In genomic region chr14:85517113-85517688, GRCh38 we compare ENCODE assay signal across 17 cellular contexts. TPM values are rescaled to one million over a fixed set of nuclear protein-coding genes. Genes with fewer than 3 reads are reported as not detected.
DNase-seq lines count a peak whose midpoint lies in the region; ATAC-seq and TF ChIP-seq lines count a peak whose summit lies in the region.
"Had no signal": no experiment of that assay in that cellular context is flagged by ENCODE, and none has a peak within 500 bp of the region (broad histone marks: within the 10 kb centered on the region; RNA-seq: fewer than 3 reads in every experiment).

No MANE protein-coding gene starts in this region.

- no peak for TF ChIP-seq POLR2A in erythroblast (IDR thresholded peaks at IDR 0.05; ENCODE audit: low read length)

- H3K36me3 Mint-ChIP-seq in GM23338 (ENCODE audit: low read depth), result no peaks in the 10 kb centered on the region

- DNase-seq in A673 (ENCODE audit: low spot score) (no peak), mammary epithelial cell (no peak), mesenchymal stem cell (no peak), NCI-H82 (lab: John Stamatoyannopoulos, UW) (no peak), erythroblast (lab: John Stamatoyannopoulos, UW) (no peak), NCI-H524 treated with DMSO at 0.1 percent for 48 hours (lab: John Stamatoyannopoulos, UW) (no peak), GM23338 (ENCODE audit: low spot score) (no peak)
- DNase-seq: COR-L47, DMS153, NCI-H1092, NCI-H146, NCI-H2081 treated with DMSO at 0.1 percent for 48 hours, NCI-H510A, Right ventricle myocardium superior had no signal

- H3F3A ChIP-seq in Loucy (ENCODE audit: low read depth) (no peaks in the 10 kb centered on the region), GM23338 (replicated peaks; ENCODE audit: low read depth) (no peaks in the 10 kb centered on the region)

- no peak overlapping the region for H3K18ac ChIP-seq in mesenchymal stem cell (ENCODE audit: low read depth in 1 of 2, low read length in 2 of 2)

- H3K9me2 ChIP-seq in Loucy (replicated peaks; ENCODE audit: low read depth, low read length) (no peaks in the 10 kb centered on the region), GM23338 (ENCODE audit: insufficient read depth) (no peaks in the 10 kb centered on the region)

- H3K23ac ChIP-seq in mesenchymal stem cell (ENCODE audit: low read length in 2 of 2), result no peak overlapping the region

- no peak overlapping the region for H2BK5ac ChIP-seq in mesenchymal stem cell (ENCODE audit: low read depth, low read length, poor library complexity, severe bottlenecking)

- POLR2A ChIA-PET in A673 (lab: Charles Lee; ENCODE audit: low non-redundant PET), result no interaction called here

- H3K9me3 ChIP-seq in A673 (ENCODE audit: low read depth, low read length, poor library complexity, severe bottlenecking) (no peaks in the 10 kb centered on the region), Loucy (ENCODE audit: insufficient read depth, low read depth, low read length) (no peaks in the 10 kb centered on the region), mammary epithelial cell (replicated peaks; ENCODE audit: insufficient read depth, low read length) (no peaks in the 10 kb centered on the region), mesenchymal stem cell (ENCODE audit: control insufficient read depth, low read length) (no peaks in the 10 kb centered on the region)

- H2BK15ac ChIP-seq in mesenchymal stem cell (ENCODE audit: low read depth, poor library complexity, severe bottlenecking), result no peak overlapping the region

- peaks cover 8% of the 10 kb centered on the region for H3K4me1 Mint-ChIP-seq in GM23338

- no peaks in the 10 kb centered on the region for H3K79me1 ChIP-seq in mesenchymal stem cell (replicated peaks; ENCODE audit: low read length, poor library complexity, severe bottlenecking)

- intact Hi-C loops in A673 (cut with micrococcal nuclease; ENCODE audit: unreplicated experiment), result no loop called here
- intact Hi-C loops in mammary epithelial cell (cut with micrococcal nuclease), result no loop called here

- H3K27me3 Mint-ChIP-seq in GM23338 (ENCODE audit: insufficient read depth, low read depth, poor library complexity), result no peaks in the 10 kb centered on the region

- H3K36me3 ChIP-seq in A673 (ENCODE audit: insufficient read depth, low read length, poor library complexity, severe bottlenecking) (no peaks in the 10 kb centered on the region), Loucy (ENCODE audit: insufficient read depth, low read length) (no peaks in the 10 kb centered on the region; the same call in 1 of the 2 replicates), mammary epithelial cell (ENCODE audit: insufficient read depth, low read length) (no peaks in the 10 kb centered on the region), mesenchymal stem cell (ENCODE audit: control insufficient read depth in 1 of 2, insufficient read depth in 2 of 2, low read depth in 1 of 2, low read length in 2 of 2) (no peaks in the 10 kb centered on the region), GM23338 (ENCODE audit: insufficient read depth) (no peaks in the 10 kb centered on the region)

- no peak overlapping the region for H2BK12ac ChIP-seq in mesenchymal stem cell (ENCODE audit: low read length in 2 of 2)

- no TSS peak for BruUV-seq in A673 (replicated peaks; lab: Mats Ljungman, UMichigan)
- TSS peak; percentile 68 for BruUV-seq in mammary epithelial cell (replicated peaks; lab: Mats Ljungman, UMichigan)

- H3K9ac ChIP-seq in Loucy (ENCODE audit: low read depth, low read length, poor library complexity, severe bottlenecking) (no peak overlapping the region), mammary epithelial cell (ENCODE audit: insufficient read depth, low read length) (no peak overlapping the region), mesenchymal stem cell (ENCODE audit: low read length) (peak overlapping the region; percentile 70)

- no peak overlapping the region for H3K4me3 Mint-ChIP-seq in GM23338

- no peak overlapping the region for H4K8ac ChIP-seq in mesenchymal stem cell (ENCODE audit: low read length)

- TF ChIP-seq CTCF in A673 (conservative IDR thresholded peaks at IDR 0.05; ENCODE audit: low read depth, low read length) (no peak), Loucy (conservative IDR thresholded peaks at IDR 0.05; ENCODE audit: low read length) (no peak), mammary epithelial cell (conservative IDR thresholded peaks at IDR 0.05 in 1 of 2, IDR thresholded peaks at IDR 0.05 in 1 of 2; ENCODE audit: extremely low read depth in 1 of 2, insufficient read depth in 1 of 2, low read depth in 1 of 2, low read length in 2 of 2) (no peak), GM23338 (conservative IDR thresholded peaks at IDR 0.05; ENCODE audit: low read depth in 2 of 2) (no peak)

- H4K20me1 ChIP-seq in Loucy (ENCODE audit: insufficient read depth, low read length, poor library complexity, severe bottlenecking) (no peaks in the 10 kb centered on the region), mammary epithelial cell (ENCODE audit: insufficient read depth, low read length) (no peaks in the 10 kb centered on the region), GM23338 (replicated peaks; ENCODE audit: insufficient read depth) (no peaks in the 10 kb centered on the region)

- H3K27ac ChIP-seq in A673 (ENCODE audit: low read depth, low read length, poor library complexity, severe bottlenecking), result peak overlapping the region; percentile 49
- peak overlapping the region; percentile 43 for H3K27ac ChIP-seq in mammary epithelial cell (ENCODE audit: insufficient read depth, low read depth, low read length)
- no peak overlapping the region for H3K27ac ChIP-seq in mesenchymal stem cell (ENCODE audit: low read length, poor library complexity, severe bottlenecking)
- no peak overlapping the region for H3K27ac ChIP-seq in GM23338 (ENCODE audit: low read depth)

- no peaks in the 10 kb centered on the region for H3K27me3 ChIP-seq in A673 (replicated peaks; ENCODE audit: insufficient read depth, low read depth, low read length, poor library complexity)
- H3K27me3 ChIP-seq in Loucy (ENCODE audit: insufficient read depth, low read length, poor library complexity, severe bottlenecking), result no peaks in the 10 kb centered on the region
- H3K27me3 ChIP-seq in mammary epithelial cell (ENCODE audit: insufficient read depth, low read length), result no peaks in the 10 kb centered on the region
- H3K27me3 ChIP-seq in mesenchymal stem cell (ENCODE audit: control insufficient read depth in 1 of 2, insufficient read depth in 1 of 2, low read length in 2 of 2), result no peaks in the 10 kb centered on the region
- H3K27me3 ChIP-seq in GM23338 (ENCODE audit: insufficient read depth), result no peaks in the 10 kb centered on the region

- ATAC-seq in GM23338, result no peak
- ATAC-seq: HCT116, Panc1 had no signal

- H3K4me1 ChIP-seq in A673 (ENCODE audit: insufficient read depth, low read length, poor library complexity, severe bottlenecking) (peaks cover 13% of the 10 kb centered on the region), Loucy (ENCODE audit: insufficient read depth, low read length, poor library complexity, severe bottlenecking) (peaks cover 59% of the 10 kb centered on the region), mammary epithelial cell (ENCODE audit: insufficient read depth, low read length) (peaks cover 17% of the 10 kb centered on the region), mesenchymal stem cell (ENCODE audit: control insufficient read depth, insufficient read depth, low read depth, low read length) (no peaks in the 10 kb centered on the region), GM23338 (ENCODE audit: insufficient read depth) (no peaks in the 10 kb centered on the region)

- H4K91ac ChIP-seq in mesenchymal stem cell (ENCODE audit: low read length), result no peak overlapping the region

- no peak overlapping the region for H2BK120ac ChIP-seq in mesenchymal stem cell (ENCODE audit: low read depth, low read length)

- H3K4me2 ChIP-seq in Loucy (ENCODE audit: low read depth, low read length, poor library complexity, severe bottlenecking) (peak overlapping the region; percentile 22), mammary epithelial cell (ENCODE audit: insufficient read depth, low read depth, low read length) (peak overlapping the region; percentile 64), mesenchymal stem cell (ENCODE audit: low read length, poor library complexity, severe bottlenecking) (no peak overlapping the region), GM23338 (no peak overlapping the region)

- 0 out of 2 replicates have a peak overlapping the region, but pooled peaks have one; percentile 22 for H2AFZ ChIP-seq in Loucy (ENCODE audit: low read length)
- H2AFZ ChIP-seq in mammary epithelial cell (ENCODE audit: low read depth, low read length), result no peak overlapping the region
- H2AFZ ChIP-seq in mesenchymal stem cell (ENCODE audit: low read depth, low read length), result no peak overlapping the region
- no peak overlapping the region for H2AFZ ChIP-seq in GM23338

- WGBS in mammary epithelial cell (ENCODE audit: low coverage, missing lambda C conversion rate), result 91% methylated on average over 2 of the region's 2 CpGs
- 87% methylated on average over 2 of the region's 2 CpGs for WGBS in mesenchymal stem cell

- in situ Hi-C loops in mammary epithelial cell (cut with MboI; ENCODE audit: low sequenced_read_pairs in 2 of 2), result no loop called here

- no peak overlapping the region for H2AK5ac ChIP-seq in mesenchymal stem cell (ENCODE audit: low read length, severe bottlenecking)

- no peaks in the 10 kb centered on the region for H3K9me3 Mint-ChIP-seq in GM23338

- no peak overlapping the region for H3K4ac ChIP-seq in mesenchymal stem cell (ENCODE audit: low read depth in 1 of 2, low read length in 2 of 2)

- H3K14ac ChIP-seq in mesenchymal stem cell (ENCODE audit: low read length in 2 of 2), result no peak overlapping the region

- CTCF ChIA-PET in A673 (lab: Charles Lee) (no interaction called here), mammary epithelial cell (lab: Charles Lee; ENCODE audit: low non-redundant PET) (no interaction called here)

- dilution Hi-C loops in mammary epithelial cell (cut with HindIII; ENCODE audit: low sequenced_read_pairs), result no loop called here

- H3K79me2 ChIP-seq in Loucy (ENCODE audit: insufficient read depth, low read length) (no peaks in the 10 kb centered on the region), mammary epithelial cell (ENCODE audit: insufficient read depth, low read length) (no peaks in the 10 kb centered on the region), GM23338 (replicated peaks; ENCODE audit: insufficient read depth) (no peaks in the 10 kb centered on the region)

- H3K4me3 ChIP-seq in A673 (ENCODE audit: low read depth, low read length, poor library complexity, severe bottlenecking), result no peak overlapping the region
- H3K4me3 ChIP-seq in Loucy (ENCODE audit: low read length, poor library complexity, severe bottlenecking), result no peak overlapping the region
- no peak overlapping the region for H3K4me3 ChIP-seq in mammary epithelial cell (replicated peaks in 1 of 3; ENCODE audit: insufficient read depth in 1 of 3, low read depth in 2 of 3, low read length in 3 of 3)
- H3K4me3 ChIP-seq in mesenchymal stem cell (ENCODE audit: insufficient read depth in 1 of 2, low read depth in 1 of 2, low read length in 2 of 2), result peak overlapping the region in 1 of 2 experiments; percentile 23
- no peak overlapping the region for H3K4me3 ChIP-seq in GM23338

- no peak overlapping the region for H3K27ac Mint-ChIP-seq in GM23338

RNA-seq across cellular contexts. Expression of gene FLRT2, which starts 12.7 kb away (rescaled TPM):
- total RNA-seq in A673 (2021) (107 and 128 TPM in 2 replicates), mammary epithelial cell (10 to 100 TPM; 33.2 to 92.3 TPM)
- polyA plus RNA-seq in mammary epithelial cell (32.7 TPM), GM23338 (2016; fragmentation: Nextera tagmentation; extraction: Ambion mirVana) (3.8 and 4.3 TPM in 2 replicates)
- polyA minus RNA-seq in mammary epithelial cell, result 74.2 TPM
- polyA plus RNA-seq in mesenchymal stem cell (2013, experiment 1 of 2), result 11.8 TPM
- 11.0 TPM for polyA plus RNA-seq in mesenchymal stem cell (2013, experiment 2 of 2)
- total RNA-seq in GM23338 (2014; rRNA removed; shearing (Covaris generic)), result 5.4 and 7.4 TPM in 2 replicates

Comparison
In these comparisons a context has a peak if more than half of its experiments do, and no peak if none do; other contexts are left out.
1. H3K27ac ChIP-seq: peak in A673 (single experiment) and mammary epithelial cell (single experiment); none in mesenchymal stem cell (single experiment) and GM23338 (single experiment).
2. H3K4me2 ChIP-seq: peak in Loucy (single experiment) and mammary epithelial cell (single experiment); none in mesenchymal stem cell (single experiment) and GM23338 (single experiment).